8 cellular contexts compared by ENCODE assay signal in genomic region chr4:15906024-15906443, GRCh38. TPM values are rescaled to one million over a fixed set of nuclear protein-coding genes. Genes with fewer than 3 reads are reported as not detected.
DNase-seq lines count a peak whose midpoint lies in the region; ATAC-seq and TF ChIP-seq lines count a peak whose summit lies in the region.

No MANE protein-coding gene starts in this region.

- H3K36me3 ChIP-seq in body of pancreas (replicated peaks in 1 of 2; ENCODE audit: insufficient read depth in 1 of 2, low read depth in 2 of 2) (no peaks in the 10 kb centered on the region), lung (ENCODE audit: control insufficient read depth in 2 of 2, insufficient read depth in 2 of 2, low read length in 2 of 2) (no peaks in the 10 kb centered on the region)

- ATAC-seq in body of pancreas (peak; percentile 71), lung (ENCODE audit: insufficient read depth, low FRiP score) (peak; percentile 89), GM21367 (IDR thresholded peaks at IDR 0.05; ENCODE audit: unreplicated experiment) (no peak), SK-N-SH treated with all-trans-retinoic acid at 6 μM for 48 hours (no peak)

- DNase-seq in A172 (ENCODE audit: low spot score) (peak; percentile 47), HT-29 (ENCODE audit: low spot score) (peak; percentile 86), body of pancreas (peak in 3 of 4 donors; percentile 16 to 40 (median 30)), lung (ENCODE audit: low spot score) (peak; percentile 89), NCI-H1436 (lab: John Stamatoyannopoulos, UW) (no peak), NCI-H2171 treated with DMSO at 0.1 percent for 48 hours (lab: John Stamatoyannopoulos, UW) (no peak)

- H3K4me1 ChIP-seq in body of pancreas (no peaks in the 10 kb centered on the region), lung (ENCODE audit: control insufficient read depth in 2 of 2, insufficient read depth in 2 of 2, low read length in 2 of 2) (no peaks in the 10 kb centered on the region)

- WGBS in body of pancreas, 2 donors = 46 to 51% methylated on average over 15 to 25 of the region's 25 CpGs
- WGBS in lung, 2 donors = 44 to 56% methylated on average over 25 of the region's 25 CpGs

- H3K27me3 ChIP-seq in body of pancreas (peaks cover 0 to 7% of the 10 kb centered on the region in 2 donors), lung (ENCODE audit: control insufficient read depth, insufficient read depth) (no peaks in the 10 kb centered on the region)

- peak overlapping the region in 2 of 4 donors; percentile 17 to 22 for H3K27ac ChIP-seq in body of pancreas
- peak overlapping the region in 1 of 2 donors; percentile 58 for H3K27ac ChIP-seq in lung (ENCODE audit: low read depth in 1 of 2, low read length in 1 of 2)

- intact Hi-C loops in body of pancreas (cut with DNase I) = no loop called here

- H3K9me3 ChIP-seq in body of pancreas (no peaks in the 10 kb centered on the region), lung (ENCODE audit: control insufficient read depth in 2 of 2, insufficient read depth in 1 of 2, low read length in 1 of 2) (peaks cover 0 to 4% of the 10 kb centered on the region in 2 donors)

- H3K4me3 ChIP-seq in body of pancreas = no peak overlapping the region
- H3K4me3 ChIP-seq in lung = no peak overlapping the region

- no peak for TF ChIP-seq POLR2A in body of pancreas (IDR thresholded peaks at IDR 0.05)

- TF ChIP-seq CTCF in body of pancreas (IDR thresholded peaks at IDR 0.05) = no peak
- TF ChIP-seq CTCF in lung (IDR thresholded peaks at IDR 0.05; ENCODE audit: control extremely low read depth, extremely low read depth) = no peak

TF ChIP-seq in SK-N-SH treated with all-trans-retinoic acid at 6 μM for 48 hours, 23 proteins besides CTCF, POLR2A, EP300 and RAD21:
- TF ChIP-seq ZC3H10 (CRISPR knock-in tag; IDR thresholded peaks at IDR 0.05) = no peak
- TF ChIP-seq, protein P1, sequence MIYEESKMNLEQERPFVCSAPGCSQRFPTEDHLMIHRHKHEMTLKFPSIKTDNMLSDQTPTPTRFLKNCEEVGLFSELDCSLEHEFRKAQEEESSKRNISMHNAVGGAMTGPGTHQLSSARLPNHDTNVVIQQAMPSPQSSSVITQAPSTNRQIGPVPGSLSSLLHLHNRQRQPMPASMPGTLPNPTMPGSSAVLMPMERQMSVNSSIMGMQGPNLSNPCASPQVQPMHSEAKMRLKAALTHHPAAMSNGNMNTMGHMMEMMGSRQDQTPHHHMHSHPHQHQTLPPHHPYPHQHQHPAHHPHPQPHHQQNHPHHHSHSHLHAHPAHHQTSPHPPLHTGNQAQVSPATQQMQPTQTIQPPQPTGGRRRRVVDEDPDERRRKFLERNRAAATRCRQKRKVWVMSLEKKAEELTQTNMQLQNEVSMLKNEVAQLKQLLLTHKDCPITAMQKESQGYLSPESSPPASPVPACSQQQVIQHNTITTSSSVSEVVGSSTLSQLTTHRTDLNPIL (CRISPR knock-in tag; IDR thresholded peaks at IDR 0.05; ENCODE audit: low read depth) = no peak
- TF ChIP-seq BACH2 (CRISPR knock-in tag; IDR thresholded peaks at IDR 0.05; ENCODE audit: borderline replicate concordance) = no peak
- no peak for TF ChIP-seq ZNF565 (CRISPR knock-in tag; conservative IDR thresholded peaks at IDR 0.05; ENCODE audit: low read depth)
- no peak for TF ChIP-seq PATZ1 (CRISPR knock-in tag; IDR thresholded peaks at IDR 0.05; ENCODE audit: borderline replicate concordance)
- TF ChIP-seq TSHZ2 (CRISPR knock-in tag; IDR thresholded peaks at IDR 0.05) = no peak
- TF ChIP-seq PPARA (CRISPR knock-in tag; IDR thresholded peaks at IDR 0.05; ENCODE audit: borderline replicate concordance) = no peak
- TF ChIP-seq ESRRG (CRISPR knock-in tag; IDR thresholded peaks at IDR 0.05) = no peak
- TF ChIP-seq SNAI2 (CRISPR knock-in tag; IDR thresholded peaks at IDR 0.05) = no peak
- no peak for TF ChIP-seq CSRNP3 (CRISPR knock-in tag; IDR thresholded peaks at IDR 0.05)
- TF ChIP-seq TOX (CRISPR knock-in tag; IDR thresholded peaks at IDR 0.05; ENCODE audit: borderline replicate concordance) = no peak
- TF ChIP-seq ZFP30 (CRISPR knock-in tag; IDR thresholded peaks at IDR 0.05) = no peak
- no peak for TF ChIP-seq POU6F1 (CRISPR knock-in tag; IDR thresholded peaks at IDR 0.05; ENCODE audit: borderline replicate concordance, low read depth)
- no peak for TF ChIP-seq RARB (CRISPR knock-in tag; IDR thresholded peaks at IDR 0.05)
- TF ChIP-seq CSDC2 (CRISPR knock-in tag; IDR thresholded peaks at IDR 0.05) = no peak
- no peak for TF ChIP-seq TCF4 (CRISPR knock-in tag; IDR thresholded peaks at IDR 0.05; ENCODE audit: borderline replicate concordance)

RNA-seq across cellular contexts. Expression of gene FGFBP1, which starts 32.5 kb away (rescaled TPM):
- 0.31 TPM in 1 of 2 replicates, not detected in the other for total RNA-seq in A172 (2014; rRNA removed; shearing (Covaris generic))
- total RNA-seq in HT-29 (2014; rRNA removed; shearing (Covaris generic)) = 0.36 and 0.81 TPM in 2 replicates
- total RNA-seq in body of pancreas (not detected), lung (10 to 100 TPM in 1 of 2 donors, not detected in 1; 19.7 TPM)
- polyA plus RNA-seq in lung = 10 to 100 TPM in 1 of 2 donors, 1 to 10 TPM in 1; 7.1 to 45.7 TPM

RNA-seq across cellular contexts. Expression of gene FGFBP2, which starts 56.9 kb away (rescaled TPM):
- total RNA-seq in A172 (2014; rRNA removed; shearing (Covaris generic)) = not detected in 2 replicates
- total RNA-seq in HT-29 (2014; rRNA removed; shearing (Covaris generic)) = not detected in 2 replicates
- total RNA-seq in body of pancreas (1 to 10 TPM in 1 of 2 donors, not detected in 1; 4.0 TPM), lung (1 to 10 TPM; 1.1 to 1.6 TPM)
- 1 to 10 TPM in 1 of 2 donors, under 1 TPM in 1; 0.47 to 2.8 TPM for polyA plus RNA-seq in lung

Comparison
In these comparisons a context has a peak if more than half of its experiments do, and no peak if none do; other contexts are left out.
1. DNase-seq: peak in A172 (single experiment), HT-29 (single experiment), body of pancreas (3 of 4) and lung (single experiment); none in NCI-H1436 (single experiment) and NCI-H2171 treated with DMSO at 0.1 percent for 48 hours (single experiment).
2. ATAC-seq: peak in body of pancreas (single experiment) and lung (single experiment); none in GM21367 (single experiment) and SK-N-SH treated with all-trans-retinoic acid at 6 μM for 48 hours (single experiment).